In the genomic region with DNA sequence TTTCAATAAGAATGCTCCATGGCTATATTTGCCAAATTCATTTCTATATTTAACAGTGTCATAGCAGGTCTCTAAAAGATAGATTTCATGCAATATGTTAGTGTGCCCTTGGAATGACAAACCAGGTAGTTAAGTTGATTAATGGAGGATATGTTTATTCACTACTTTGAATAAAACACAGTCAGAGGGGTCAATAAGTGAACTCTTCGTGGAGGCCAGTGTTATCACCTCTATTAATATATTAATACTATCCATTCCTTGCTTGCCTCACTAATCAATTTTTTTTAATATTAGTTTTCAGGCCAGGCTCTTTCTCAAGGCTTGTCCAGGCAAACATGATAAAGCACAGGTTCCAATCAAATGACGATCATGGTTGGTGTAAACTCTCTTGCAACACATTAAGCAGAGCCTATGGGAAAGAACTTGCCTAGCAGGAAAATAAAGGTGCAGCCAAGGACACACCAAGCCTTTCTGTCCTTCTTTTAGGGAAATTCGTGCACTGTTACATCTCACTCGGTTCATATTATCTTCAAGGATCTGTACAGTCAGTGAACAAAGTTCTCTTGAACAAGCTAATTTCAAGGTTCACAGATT, we compare ENCODE assay signal across 21 cellular contexts.
"Had no signal": no experiment of that assay in that cellular context is flagged by ENCODE, and none has a peak within 500 bp of the region (broad histone marks: within the 10 kb centered on the region; RNA-seq: fewer than 3 reads in every experiment).

No MANE protein-coding gene starts in this region.

- DNase-seq: Karpas-422, KBM-7, MG63, NCI-H1092, NCI-H1105 treated with DMSO at 0.1 percent for 48 hours, NCI-H1417 treated with DMSO at 0.1 percent for 48 hours, NCI-H146, NCI-H1694 treated with DMSO at 0.1 percent for 48 hours, NCI-H1930, NCI-H2081, NCI-H2107, NCI-H2227 treated with DMSO at 0.1 percent for 48 hours, NCI-H524 treated with DMSO at 0.1 percent for 48 hours, NCI-H69, NCI-H774, Right ventricle myocardium superior, RPMI8226, SIG-M5, SW 1271 had no signal

- H3K4me3 ChIP-seq: MG63, SJSA1, SK-N-MC had no signal
